Comparison of ENCODE assay signal across 9 cellular contexts in genomic region chr15:42107483-42107882, GRCh38. TPM values are rescaled to one million over a fixed set of nuclear protein-coding genes. Genes with fewer than 3 reads are reported as not detected.
DNase-seq lines count a peak whose midpoint lies in the region; ATAC-seq and TF ChIP-seq lines count a peak whose summit lies in the region.
"Had no signal": no experiment of that assay in that cellular context is flagged by ENCODE, and none has a peak within 500 bp of the region (broad histone marks: within the 10 kb centered on the region; RNA-seq: fewer than 3 reads in every experiment).

No MANE protein-coding gene starts in this region.

- H3K27ac ChIP-seq in dorsolateral prefrontal cortex, result peak overlapping the region in 28 of 59 donors; percentile 14 to 81 (median 43)
- peak overlapping the region; percentile 1 for H3K27ac ChIP-seq in temporal lobe (ENCODE audit: low read depth, low read length)
- H3K27ac ChIP-seq: heart left ventricle had no signal

- DNase-seq in Right ventricle myocardium superior (no peak), cardiac septum (ENCODE audit: low spot score) (no peak), NCI-H69 (lab: John Stamatoyannopoulos, UW) (peak; percentile 89), dorsolateral prefrontal cortex (peak in 6 of 10 donors; percentile 26 to 70 (median 60)), GM19238 (ENCODE audit: insufficient read length, low spot score) (no peak)
- DNase-seq: heart left ventricle had no signal

- intact Hi-C loops in Right ventricle myocardium superior (cut with DNase I), result no loop called here
- intact Hi-C loops in cardiac septum (cut with DNase I), result no loop called here
- intact Hi-C loops in dorsolateral prefrontal cortex (cut with DNase I), result no loop called here

- no peak for TF ChIP-seq CTCF in dorsolateral prefrontal cortex (IDR thresholded peaks at IDR 0.05 in 54 of 56, conservative IDR thresholded peaks at IDR 0.05 in 2 of 56; ENCODE audit: low read depth in 1 of 56, partially characterized antibody in 56 of 56)

- ATAC-seq in Right ventricle myocardium superior (ENCODE audit: poor library complexity), result peak; percentile 10
- no peak for ATAC-seq in HG02798 (IDR thresholded peaks at IDR 0.05; ENCODE audit: poor library complexity, unreplicated experiment)
- ATAC-seq in HG03565 (IDR thresholded peaks at IDR 0.05; ENCODE audit: unreplicated experiment), result no peak
- ATAC-seq: heart left ventricle had no signal

- peak overlapping the region in 45 of 59 donors; percentile 0 to 58 (median 29) for H3K4me3 ChIP-seq in dorsolateral prefrontal cortex
- H3K4me3 ChIP-seq: heart left ventricle had no signal

- H3K27me3 ChIP-seq in dorsolateral prefrontal cortex, result no peaks in the 10 kb centered on the region

RNA-seq across cellular contexts. Expression of gene PLA2G4D, which starts 13.1 kb away (rescaled TPM):
- total RNA-seq in Right ventricle myocardium superior (not detected), cardiac septum (not detected), dorsolateral prefrontal cortex (1 to 10 TPM in 3 of 120 experiments, under 1 TPM in 97, not detected in 20; 0.07 to 1.4 (median 0.32) TPM), temporal lobe (not detected)
- total RNA-seq: heart left ventricle had no signal

RNA-seq across cellular contexts. Expression of gene PLA2G4F, which starts 49.0 kb away (rescaled TPM):
- total RNA-seq in Right ventricle myocardium superior (4.6 TPM), cardiac septum (0.48 TPM), dorsolateral prefrontal cortex (under 1 TPM in 2 of 120 experiments, not detected in 118; 0.10 to 0.31 TPM), temporal lobe (not detected)

Comparison
In these comparisons a context has a peak if more than half of its experiments do, and no peak if none do; other contexts are left out.
1. DNase-seq: peak in NCI-H69 (single experiment) and dorsolateral prefrontal cortex (6 of 10); none in Right ventricle myocardium superior (single experiment), cardiac septum (single experiment) and GM19238 (single experiment).